In genomic region chr10:75358835-75359421, GRCh38 we compare ENCODE assay signal across 12 cellular contexts. TPM values are rescaled to one million over a fixed set of nuclear protein-coding genes. Genes with fewer than 3 reads are reported as not detected.
A peak's percentile ranks its signal among the peaks of the same experiment; 100 is the strongest.
DNase-seq lines count a peak whose midpoint lies in the region; ATAC-seq and TF ChIP-seq lines count a peak whose summit lies in the region.
"Had no signal": no experiment of that assay in that cellular context is flagged by ENCODE, and none has a peak within 500 bp of the region (broad histone marks: within the 10 kb centered on the region; RNA-seq: fewer than 3 reads in every experiment).

No MANE protein-coding gene starts in this region.

- H3K9me3 ChIP-seq in SK-N-SH (no peaks in the 10 kb centered on the region), testis (no peaks in the 10 kb centered on the region)
- H3K9me3 ChIP-seq: right lobe of liver had no signal

- no peaks in the 10 kb centered on the region for H3K79me2 ChIP-seq in SK-N-SH (ENCODE audit: insufficient read depth)

- intact Hi-C loops in testis (cut with DNase I; ENCODE audit: low total_unique reads): no loop called here

- peaks cover 2% of the 10 kb centered on the region for H3K36me3 Mint-ChIP-seq in mesothelial cell of epicardium

- no peak overlapping the region for H2AFZ ChIP-seq in SK-N-SH (ENCODE audit: low read depth)

- H3K4me1 ChIP-seq in SK-N-SH (ENCODE audit: control insufficient read depth in 1 of 2, insufficient read depth in 2 of 2, low read depth in 1 of 2, low read length in 1 of 2): no peaks in the 10 kb centered on the region; a peak in 1 of 4 replicates
- H3K4me1 ChIP-seq in foreskin keratinocyte: peaks cover 13% of the 10 kb centered on the region
- peaks cover 4% of the 10 kb centered on the region for H3K4me1 ChIP-seq in testis
- H3K4me1 ChIP-seq: right lobe of liver had no signal

- WGBS in SK-N-SH (ENCODE audit: low lambda C conversion rate): 62% methylated on average over 5 of the region's 6 CpGs
- WGBS in testis, 2 donors: 80 to 85% methylated on average over 6 of the region's 6 CpGs

- no peaks in the 10 kb centered on the region for H3K4me1 Mint-ChIP-seq in mesothelial cell of epicardium

- H4K20me1 ChIP-seq in SK-N-SH (ENCODE audit: insufficient read depth): no peaks in the 10 kb centered on the region

- TF ChIP-seq EP300 in SK-N-SH (IDR thresholded peaks at IDR 0.05; ENCODE audit: borderline replicate concordance in 1 of 2, low read depth in 1 of 2, low read length in 1 of 2): no peak

- H3K9me3 Mint-ChIP-seq in mesothelial cell of epicardium: peaks cover 2% of the 10 kb centered on the region

- no peaks in the 10 kb centered on the region for H3K9me2 ChIP-seq in SK-N-SH

- H3K27ac ChIP-seq in SK-N-SH (ENCODE audit: low read depth in 2 of 2, low read length in 1 of 2): no peak overlapping the region
- H3K27ac ChIP-seq in foreskin keratinocyte: peak overlapping the region; percentile 21
- H3K27ac ChIP-seq in testis: no peak overlapping the region
- H3K27ac ChIP-seq: 22Rv1, right lobe of liver had no signal

- POLR2A ChIA-PET in SK-N-SH (lab: Yijun Ruan, JAX): no interaction called here

- H3K27ac Mint-ChIP-seq in mesothelial cell of epicardium: no peak overlapping the region

- H3K27me3 ChIP-seq in SK-N-SH (ENCODE audit: insufficient read depth) (no peaks in the 10 kb centered on the region), foreskin keratinocyte (no peaks in the 10 kb centered on the region), testis (no peaks in the 10 kb centered on the region)
- H3K27me3 ChIP-seq: right lobe of liver had no signal

- TF ChIP-seq POLR2A in testis (IDR thresholded peaks at IDR 0.05): no peak

- no peaks in the 10 kb centered on the region for H3K36me3 ChIP-seq in SK-N-SH (replicated peaks in 1 of 2; ENCODE audit: control insufficient read depth in 1 of 2, insufficient read depth in 2 of 2, low read length in 1 of 2)
- H3K36me3 ChIP-seq in testis (ENCODE audit: low read depth, missing control alignments): no peaks in the 10 kb centered on the region
- H3K36me3 ChIP-seq: right lobe of liver had no signal

- H3K4me3 ChIP-seq in SK-N-SH (ENCODE audit: low read depth in 2 of 2, low read length in 1 of 2): no peak overlapping the region
- H3K4me3 ChIP-seq in testis: no peak overlapping the region
- H3K4me3 ChIP-seq: right lobe of liver had no signal

- DNase-seq in NCI-H2107 treated with DMSO at 0.1 percent for 48 hours (lab: John Stamatoyannopoulos, UW; ENCODE audit: unreplicated experiment) (peak; percentile 13), NCI-H2107 (lab: John Stamatoyannopoulos, UW) (no peak), SK-N-SH (no peak), foreskin keratinocyte (peak; percentile 97 to 99), mesothelial cell of epicardium (ENCODE audit: low spot score in 2 of 2, unreplicated experiment in 2 of 2) (no peak), cerebellar nuclear complex (lab: John Stamatoyannopoulos, UW) (no peak), occipital lobe (lab: John Stamatoyannopoulos, UW) (no peak), testis (no peak)
- DNase-seq: activated T-cell treated with anti-CD3 and anti-CD28 coated beads for 4 hours; right lobe of liver; stimulated activated naive CD4-positive, alpha-beta T cell treated with Interleukin-2 at 50 U/mL for 16 hours had no signal

- no peak for TF ChIP-seq RAD21 in SK-N-SH (IDR thresholded peaks at IDR 0.05; ENCODE audit: low read length)

- ATAC-seq in foreskin keratinocyte: peak; percentile 90

- CTCF ChIA-PET in SK-N-SH (lab: Yijun Ruan, JAX): no interaction called here

- no peak overlapping the region; the same call in 1 of the 2 replicates for H3K4me2 ChIP-seq in SK-N-SH

- H3K4me3 Mint-ChIP-seq in mesothelial cell of epicardium: no peak overlapping the region

- H3F3A ChIP-seq in SK-N-SH (replicated peaks; ENCODE audit: insufficient read depth): no peaks in the 10 kb centered on the region

- TF ChIP-seq CTCF in SK-N-SH (IDR thresholded peaks at IDR 0.05) (no peak), foreskin keratinocyte (conservative IDR thresholded peaks at IDR 0.05) (no peak), mesothelial cell of epicardium (IDR thresholded peaks at IDR 0.05; ENCODE audit: unreplicated experiment) (no peak), testis (IDR thresholded peaks at IDR 0.05) (no peak)

- H3K27me3 Mint-ChIP-seq in mesothelial cell of epicardium (ENCODE audit: low read depth): peaks cover 72% of the 10 kb centered on the region

- H3K9ac ChIP-seq in SK-N-SH: no peak overlapping the region

TF ChIP-seq in SK-N-SH, 30 proteins besides CTCF, POLR2A, EP300 and RAD21:
- TF ChIP-seq GATA2 (CRISPR knock-in tag; IDR thresholded peaks at IDR 0.05): no peak
- TF ChIP-seq FOSL2 (IDR thresholded peaks at IDR 0.05; ENCODE audit: borderline replicate concordance, low read depth): peak; percentile 42; the same call in 1 of the 2 replicates

RNA-seq across cellular contexts. Expression of gene ZNF503, which starts 42.6 kb away (rescaled TPM):
- polyA plus RNA-seq in SK-N-SH (2012; rRNA removed): 4.5 and 5.9 TPM in 2 replicates
- polyA plus RNA-seq in SK-N-SH (2012; cell fraction: cytosol; rRNA removed): 6.5 and 10.6 TPM in 2 replicates
- 18.3 and 26.9 TPM in 2 replicates for polyA plus RNA-seq in SK-N-SH (2012; cell fraction: nucleus; rRNA removed)
- 5.1 and 5.7 TPM in 2 replicates for total RNA-seq in foreskin keratinocyte
- polyA plus RNA-seq in foreskin keratinocyte: 4.6 and 4.7 TPM in 2 replicates
- 58.0 to 59.9 TPM (median 58.3 TPM) in 3 replicates for total RNA-seq in mesothelial cell of epicardium
- 1.1 TPM for total RNA-seq in occipital lobe
- 1 to 10 TPM; 8.0 to 9.8 TPM for total RNA-seq in testis
- 7.0 TPM for polyA plus RNA-seq in testis (ENCODE audit: insufficient read depth, low read depth, low replicate concordance)

Comparison
In these comparisons a context has a peak if more than half of its experiments do, and no peak if none do; other contexts are left out.
1. DNase-seq: peak in NCI-H2107 treated with DMSO at 0.1 percent for 48 hours (single experiment) and foreskin keratinocyte (2 of 2); none in NCI-H2107 (single experiment), SK-N-SH (single experiment), mesothelial cell of epicardium (0 of 2), cerebellar nuclear complex (0 of 2), occipital lobe (single experiment) and testis (single experiment).